14 cellular contexts compared by ENCODE assay signal in genomic region chr18:29164993-29165599, GRCh38.
A peak's percentile ranks its signal among the peaks of the same experiment; 100 is the strongest.
DNase-seq lines count a peak whose midpoint lies in the region; ATAC-seq, FAIRE-seq and TF ChIP-seq lines count a peak whose summit lies in the region.
"Had no signal": no experiment of that assay in that cellular context is flagged by ENCODE, and none has a peak within 500 bp of the region (broad histone marks: within the 10 kb centered on the region; RNA-seq: fewer than 3 reads in every experiment).

No MANE protein-coding gene starts in this region.

- H3K4me3 Mint-ChIP-seq in endodermal cell (no peak overlapping the region), immature natural killer cell (no peak overlapping the region)
- H3K4me3 Mint-ChIP-seq: activated B cell treated with CpG ODN at 0.5 μM for 24 hours; activated naive CD4-positive, alpha-beta T cell treated with anti-CD3 and anti-CD28 coated beads, Interleukin-2, amount 50 U/mL, for 24 hours; stimulated activated naive CD8-positive, alpha-beta T cell treated with anti-CD3 and anti-CD28 coated beads, Interleukin-15, Interleukin-2, amounts not matched to agents 100 ng/mL and 50 ng/mL, for 24 hours had no signal

- no peaks in the 10 kb centered on the region for H3K79me2 ChIP-seq in PC-3 (ENCODE audit: low read length)

- H3K27me3 Mint-ChIP-seq in endodermal cell (ENCODE audit: insufficient read depth) (no peaks in the 10 kb centered on the region), immature natural killer cell (ENCODE audit: low read depth in 3 of 3) (peaks cover 0 to 4% (median 0%) of the 10 kb centered on the region in 3 donors)
- H3K27me3 Mint-ChIP-seq: activated B cell treated with CpG ODN at 0.5 μM for 24 hours; activated naive CD4-positive, alpha-beta T cell treated with anti-CD3 and anti-CD28 coated beads, Interleukin-2, amount 50 U/mL, for 24 hours; stimulated activated naive CD8-positive, alpha-beta T cell treated with anti-CD3 and anti-CD28 coated beads, Interleukin-15, Interleukin-2, amounts not matched to agents 100 ng/mL and 50 ng/mL, for 24 hours had no signal

- H3K36me3 Mint-ChIP-seq in endodermal cell (ENCODE audit: low read depth) (peaks cover 4% of the 10 kb centered on the region), immature natural killer cell (no peaks in the 10 kb centered on the region)
- H3K36me3 Mint-ChIP-seq: activated naive CD4-positive, alpha-beta T cell treated with anti-CD3 and anti-CD28 coated beads, Interleukin-2, amount 50 U/mL, for 24 hours had no signal

- peak; percentile 70 for DNase-seq in BJ (ENCODE audit: low read depth)
- peak; percentile 95 for DNase-seq in PC-3
- DNase-seq in esophagus muscularis mucosa (ENCODE audit: extremely low spot score) = no peak
- DNase-seq in pancreas = no peak
- DNase-seq in endodermal cell = no peak
- no peak for DNase-seq in immature natural killer cell
- DNase-seq: activated B cell treated with CpG ODN at 0.5 μM for 24 hours, DMS153, small intestine had no signal

- H2AFZ ChIP-seq in PC-3 (ENCODE audit: low read length) = no peak overlapping the region

- POLR2A ChIA-PET in BJ (lab: Charles Lee) = interaction anchor here (0.6 kb wide), 1 partner anchor 165 kb away, joined by 3 read pairs; no protein-coding TSS in a partner anchor
- POLR2A ChIA-PET in PC-3 (lab: Charles Lee; ENCODE audit: unreplicated experiment) = no interaction called here

- TF ChIP-seq EP300 in esophagus muscularis mucosa (IDR thresholded peaks at IDR 0.05) = no peak

- intact Hi-C loops in PC-3 (cut with micrococcal nuclease) = loop anchor here (1.0 to 10.0 kb wide), 4 partner anchors 11 to 800 kb away; no protein-coding TSS in a partner anchor
- intact Hi-C loops in esophagus muscularis mucosa (cut with DNase I) = no loop called here
- intact Hi-C loops in pancreas (cut with DNase I) = no loop called here

- BruUV-seq in PC-3 (replicated peaks; lab: Mats Ljungman, UMichigan) = TSS peak; percentile 92

- H3K36me3 ChIP-seq in BJ (ENCODE audit: control insufficient read depth, insufficient read depth, low read length) = no peaks in the 10 kb centered on the region
- H3K36me3 ChIP-seq in PC-3 (ENCODE audit: low read depth, low read length) = no peaks in the 10 kb centered on the region
- H3K36me3 ChIP-seq in esophagus muscularis mucosa = no peaks in the 10 kb centered on the region
- H3K36me3 ChIP-seq in pancreas = no peaks in the 10 kb centered on the region
- no peaks in the 10 kb centered on the region for H3K36me3 ChIP-seq in endodermal cell (ENCODE audit: control insufficient read depth, insufficient read depth, low read length)

- H3F3A ChIP-seq in PC-3 (ENCODE audit: low read length, unreplicated experiment) = peaks cover 10% of the 10 kb centered on the region

- peaks cover 19% of the 10 kb centered on the region for H3K9me3 Mint-ChIP-seq in endodermal cell
- H3K9me3 Mint-ChIP-seq in immature natural killer cell = peaks cover 0 to 3% (median under 1%) of the 10 kb centered on the region in 6 donors
- H3K9me3 Mint-ChIP-seq: stimulated activated naive CD8-positive, alpha-beta T cell treated with anti-CD3 and anti-CD28 coated beads, Interleukin-15, Interleukin-2, amounts not matched to agents 100 ng/mL and 50 ng/mL, for 24 hours had no signal

- CTCF ChIA-PET in BJ (lab: Yijun Ruan, JAX) (interaction anchor here (0.6 kb wide), 1 partner anchor 123 kb away, joined by 4 read pairs; no protein-coding TSS in a partner anchor), PC-3 (lab: Charles Lee) (no interaction called here)

- no peaks in the 10 kb centered on the region for H4K20me1 ChIP-seq in PC-3 (ENCODE audit: low read length)

- H3K4me2 ChIP-seq in PC-3 (ENCODE audit: low read length) = peak overlapping the region; percentile 53
- H3K4me2 ChIP-seq: KMS-11 had no signal

- WGBS in esophagus muscularis mucosa = 38% methylated on average over 3 of the region's 3 CpGs
- WGBS in pancreas, 2 donors = 48 to 62% methylated on average over 3 of the region's 3 CpGs
- WGBS in endodermal cell (ENCODE audit: insufficient coverage in 1 of 2, insufficient read length in 1 of 2), 2 experiments = 71 to 89% methylated on average over 1 to 3 of the region's 3 CpGs

- H3K4me1 Mint-ChIP-seq in endodermal cell (peaks cover 7% of the 10 kb centered on the region), immature natural killer cell (no peaks in the 10 kb centered on the region)
- H3K4me1 Mint-ChIP-seq: activated B cell treated with CpG ODN at 0.5 μM for 24 hours; activated naive CD4-positive, alpha-beta T cell treated with anti-CD3 and anti-CD28 coated beads, Interleukin-2, amount 50 U/mL, for 24 hours had no signal

- ATAC-seq in PC-3 = peak; percentile 87
- peak in 3 of 4 donors; percentile 39 to 71 (median 46) for ATAC-seq in pancreas
- ATAC-seq in HG03135 (IDR thresholded peaks at IDR 0.05; ENCODE audit: unreplicated experiment) = no peak
- no peak for ATAC-seq in HG02970 (IDR thresholded peaks at IDR 0.05; ENCODE audit: low FRiP score, unreplicated experiment)

- no peak overlapping the region for H3K4me3 ChIP-seq in BJ (ENCODE audit: low read depth, low read length)
- 0 out of 2 replicates have a peak overlapping the region, but pooled peaks have one; percentile 6 for H3K4me3 ChIP-seq in PC-3 (ENCODE audit: low read length)
- no peak overlapping the region for H3K4me3 ChIP-seq in esophagus muscularis mucosa
- H3K4me3 ChIP-seq in pancreas = no peak overlapping the region
- no peak overlapping the region for H3K4me3 ChIP-seq in endodermal cell (ENCODE audit: low read length)

- H3K9ac ChIP-seq in PC-3 (ENCODE audit: low read length) (peak overlapping the region; percentile 12; the same call in 1 of the 2 replicates), endodermal cell (ENCODE audit: extremely low read depth, low read length, poor library complexity, severe bottlenecking) (no peak overlapping the region)
- H3K9ac ChIP-seq: KMS-11 had no signal

- FAIRE-seq in pancreas (lab: Jason Lieb, UNC) = peak; percentile 23
- FAIRE-seq: small intestine had no signal

- no peaks in the 10 kb centered on the region for H3K27me3 ChIP-seq in BJ (ENCODE audit: control insufficient read depth, insufficient read depth, low read length)
- H3K27me3 ChIP-seq in PC-3 (ENCODE audit: low read length) = no peaks in the 10 kb centered on the region
- no peaks in the 10 kb centered on the region for H3K27me3 ChIP-seq in esophagus muscularis mucosa
- H3K27me3 ChIP-seq in pancreas = no peaks in the 10 kb centered on the region
- H3K27me3 ChIP-seq in endodermal cell (ENCODE audit: control insufficient read depth, insufficient read depth, low read length, poor library complexity, severe bottlenecking) = no peaks in the 10 kb centered on the region

- TF ChIP-seq CTCF in BJ (IDR thresholded peaks at IDR 0.05; ENCODE audit: insufficient read depth, low read depth, low read length) = no peak
- no peak for TF ChIP-seq CTCF in PC-3 (conservative IDR thresholded peaks at IDR 0.05; ENCODE audit: low read depth, low read length)
- TF ChIP-seq CTCF in esophagus muscularis mucosa (IDR thresholded peaks at IDR 0.05) = no peak
- no peak for TF ChIP-seq CTCF in pancreas (IDR thresholded peaks at IDR 0.05)
- TF ChIP-seq CTCF in endodermal cell (conservative IDR thresholded peaks at IDR 0.05) = no peak

- peak overlapping the region; percentile 85 for H3K27ac ChIP-seq in PC-3 (ENCODE audit: low read length)
- peak overlapping the region; percentile 33 to 69 (median 57) for H3K27ac ChIP-seq in esophagus muscularis mucosa (replicated peaks in 1 of 4)
- H3K27ac ChIP-seq in pancreas = no peak overlapping the region
- H3K27ac ChIP-seq in endodermal cell (ENCODE audit: low read depth, low read length) = no peak overlapping the region
- H3K27ac ChIP-seq: KMS-11 had no signal

- H3K27ac Mint-ChIP-seq in endodermal cell = no peak overlapping the region
- no peak overlapping the region for H3K27ac Mint-ChIP-seq in immature natural killer cell
- H3K27ac Mint-ChIP-seq: activated B cell treated with CpG ODN at 0.5 μM for 24 hours; activated naive CD4-positive, alpha-beta T cell treated with anti-CD3 and anti-CD28 coated beads, Interleukin-2, amount 50 U/mL, for 24 hours; stimulated activated naive CD8-positive, alpha-beta T cell treated with anti-CD3 and anti-CD28 coated beads, Interleukin-15, Interleukin-2, amounts not matched to agents 100 ng/mL and 50 ng/mL, for 24 hours had no signal

- no peaks in the 10 kb centered on the region for H3K9me3 ChIP-seq in PC-3 (ENCODE audit: low read length)
- H3K9me3 ChIP-seq in esophagus muscularis mucosa = no peaks in the 10 kb centered on the region
- no peaks in the 10 kb centered on the region for H3K9me3 ChIP-seq in pancreas
- no peaks in the 10 kb centered on the region for H3K9me3 ChIP-seq in endodermal cell (ENCODE audit: control insufficient read depth, low read length)

- H3K4me1 ChIP-seq in PC-3 (ENCODE audit: insufficient read depth, low read length) = peaks cover 59% of the 10 kb centered on the region
- peaks cover 4 to 38% (median 15%) of the 10 kb centered on the region in 4 donors for H3K4me1 ChIP-seq in esophagus muscularis mucosa
- no peaks in the 10 kb centered on the region for H3K4me1 ChIP-seq in pancreas
- H3K4me1 ChIP-seq in endodermal cell (ENCODE audit: control insufficient read depth, insufficient read depth, low read length) = no peaks in the 10 kb centered on the region

- 0 out of 2 replicates have a peak, but pooled peaks cover under 1% of the 10 kb centered on the region for H3K9me2 ChIP-seq in PC-3 (replicated peaks; ENCODE audit: low read length)

- TF ChIP-seq POLR2A in esophagus muscularis mucosa (IDR thresholded peaks at IDR 0.05; ENCODE audit: low read depth) = no peak

Comparison
In these comparisons a context has a peak if more than half of its experiments do, and no peak if none do; other contexts are left out.
1. DNase-seq: peak in BJ (single experiment) and PC-3 (single experiment); none in esophagus muscularis mucosa (single experiment), pancreas (0 of 6), endodermal cell (single experiment) and immature natural killer cell (0 of 3).
2. ATAC-seq: peak in PC-3 (single experiment) and pancreas (3 of 4); none in HG03135 (single experiment) and HG02970 (single experiment).
3. H3K27ac ChIP-seq: peak in PC-3 (single experiment) and esophagus muscularis mucosa (4 of 4); none in pancreas (0 of 4) and endodermal cell (single experiment).